Comparison of ENCODE assay signal across 17 cellular contexts in genomic region chr14:27553820-27554219, GRCh38.
DNase-seq lines count a peak whose midpoint lies in the region; ATAC-seq and TF ChIP-seq lines count a peak whose summit lies in the region.
"Had no signal": no experiment of that assay in that cellular context is flagged by ENCODE, and none has a peak within 500 bp of the region (broad histone marks: within the 10 kb centered on the region; RNA-seq: fewer than 3 reads in every experiment).

No MANE protein-coding gene starts in this region.

- peak; percentile 7 to 33 for TF ChIP-seq RAD21 in liver (IDR thresholded peaks at IDR 0.05)

- H3K36me3 Mint-ChIP-seq in type B pancreatic cell, result no peaks in the 10 kb centered on the region

- TF ChIP-seq CTCF in liver (IDR thresholded peaks at IDR 0.05; ENCODE audit: low read depth, low read length, missing input control), result no peak
- peak in 1 of 4 donors; percentile 7 for TF ChIP-seq CTCF in right lobe of liver (IDR thresholded peaks at IDR 0.05)
- TF ChIP-seq CTCF in hepatocyte (IDR thresholded peaks at IDR 0.05; ENCODE audit: poor library complexity), result peak; percentile 37
- TF ChIP-seq CTCF in type B pancreatic cell (conservative IDR thresholded peaks at IDR 0.05), result peak; percentile 59

- H3K4me1 ChIP-seq in liver (ENCODE audit: control insufficient read depth in 4 of 4, insufficient read depth in 4 of 4, low read length in 3 of 4), result no peaks in the 10 kb centered on the region
- no peaks in the 10 kb centered on the region for H3K4me1 ChIP-seq in right lobe of liver
- no peaks in the 10 kb centered on the region for H3K4me1 ChIP-seq in hepatocyte (ENCODE audit: insufficient read depth)
- H3K4me1 ChIP-seq: esophagus muscularis mucosa, HAP-1 had no signal

- DNase-seq in right lobe of liver (no peak), SK-MEL-5 (ENCODE audit: low read depth, low spot score) (peak; percentile 57), hepatocyte (ENCODE audit: low spot score) (no peak), type B pancreatic cell (ENCODE audit: extremely low spot score, unreplicated experiment) (no peak), NCI-H774 (lab: John Stamatoyannopoulos, UW) (no peak), SKM-1 (lab: John Stamatoyannopoulos, UW; ENCODE audit: unreplicated experiment) (no peak)
- DNase-seq in activated CD8-positive, alpha-beta memory T cell treated with anti-CD3 and anti-CD28 coated beads, Interleukin-2, amount 50 U/mL, for 48 hours, result no peak
- DNase-seq: activated naive CD4-positive, alpha-beta T cell treated with anti-CD3 and anti-CD28 coated beads for 36 hours; MG63; NCI-H2171 treated with DMSO at 0.1 percent for 48 hours; SHP77 treated with DMSO at 0.1 percent for 48 hours; stimulated activated CD4-positive, alpha-beta T cell treated with anti-CD3 and anti-CD28 coated beads, Interleukin-4, amount 100 ng/mL, for 24 hours; stimulated activated naive CD4-positive, alpha-beta T cell had no signal

- no peaks in the 10 kb centered on the region for H3K79me2 ChIP-seq in hepatocyte

- no peaks in the 10 kb centered on the region for H3K27me3 Mint-ChIP-seq in type B pancreatic cell
- H3K27me3 Mint-ChIP-seq: central memory CD8-positive, alpha-beta T cell had no signal

- H3K27ac Mint-ChIP-seq in type B pancreatic cell, result no peak overlapping the region
- H3K27ac Mint-ChIP-seq: activated naive CD4-positive, alpha-beta T cell treated with anti-CD3 and anti-CD28 coated beads for 36 hours had no signal

- H3K36me3 ChIP-seq in liver (ENCODE audit: control insufficient read depth in 4 of 4, insufficient read depth in 3 of 4, low read depth in 1 of 4, low read length in 3 of 4) (no peaks in the 10 kb centered on the region), right lobe of liver (no peaks in the 10 kb centered on the region), hepatocyte (replicated peaks; ENCODE audit: insufficient read depth, low read depth) (no peaks in the 10 kb centered on the region)
- H3K36me3 ChIP-seq: esophagus muscularis mucosa, HAP-1, MG63 had no signal

- no peaks in the 10 kb centered on the region for H4K20me1 ChIP-seq in hepatocyte (ENCODE audit: insufficient read depth, poor library complexity, severe bottlenecking)

- intact Hi-C loops in right lobe of liver (cut with DNase I), result no loop called here

- no peak overlapping the region for H3K27ac ChIP-seq in liver (ENCODE audit: low read depth in 1 of 2, low read length in 2 of 2)
- H3K27ac ChIP-seq in right lobe of liver, result no peak overlapping the region
- H3K27ac ChIP-seq in hepatocyte, result no peak overlapping the region
- H3K27ac ChIP-seq: esophagus muscularis mucosa had no signal

- TF ChIP-seq POLR2A in right lobe of liver (IDR thresholded peaks at IDR 0.05), result no peak

- H3K4me1 Mint-ChIP-seq in type B pancreatic cell (ENCODE audit: unreplicated experiment), result no peaks in the 10 kb centered on the region
- H3K4me1 Mint-ChIP-seq: central memory CD8-positive, alpha-beta T cell had no signal

- no peak overlapping the region for H2AFZ ChIP-seq in hepatocyte

- no peak overlapping the region for H3K4me2 ChIP-seq in hepatocyte

- H3K9ac ChIP-seq in liver (ENCODE audit: low read depth in 1 of 2, low read length in 2 of 2), result no peak overlapping the region

- no peak overlapping the region for H3K4me3 Mint-ChIP-seq in type B pancreatic cell
- H3K4me3 Mint-ChIP-seq: activated naive CD4-positive, alpha-beta T cell treated with anti-CD3 and anti-CD28 coated beads for 36 hours; central memory CD8-positive, alpha-beta T cell had no signal

- no peaks in the 10 kb centered on the region for H3K9me2 ChIP-seq in hepatocyte (replicated peaks; ENCODE audit: insufficient read depth)

- 54% methylated on average over 2 of the region's 2 CpGs for WGBS in liver
- 70% methylated on average over 2 of the region's 2 CpGs for WGBS in right lobe of liver (ENCODE audit: insufficient coverage, low coverage, low lambda C conversion rate, missing lambda C conversion rate)
- WGBS in hepatocyte (ENCODE audit: low lambda C conversion rate, missing lambda C conversion rate), result 40% methylated on average over 2 of the region's 2 CpGs

- in situ Hi-C loops in SK-MEL-5 (cut with HindIII; ENCODE audit: low pct_unique_long_range_greater_than_20kb, low sequenced_read_pairs), result no loop called here

- no peak for ATAC-seq in right lobe of liver

- H3K9me3 ChIP-seq in liver (ENCODE audit: control insufficient read depth in 4 of 4, low read length in 3 of 4), result no peaks in the 10 kb centered on the region
- H3K9me3 ChIP-seq in right lobe of liver, result no peaks in the 10 kb centered on the region
- H3K9me3 ChIP-seq in hepatocyte (ENCODE audit: low read depth), result no peaks in the 10 kb centered on the region
- H3K9me3 ChIP-seq: esophagus muscularis mucosa, HAP-1, MG63 had no signal

- H3K27me3 ChIP-seq in liver (ENCODE audit: control insufficient read depth in 4 of 4, insufficient read depth in 4 of 4, low read length in 3 of 4) (no peaks in the 10 kb centered on the region), right lobe of liver (no peaks in the 10 kb centered on the region), hepatocyte (no peaks in the 10 kb centered on the region)
- H3K27me3 ChIP-seq: MG63 had no signal

- H3K9me3 Mint-ChIP-seq in type B pancreatic cell, result no peaks in the 10 kb centered on the region

- H3K4me3 ChIP-seq in liver (ENCODE audit: low read depth in 1 of 3, low read length in 3 of 3) (no peak overlapping the region), right lobe of liver (no peak overlapping the region), hepatocyte (no peak overlapping the region)
- H3K4me3 ChIP-seq: esophagus muscularis mucosa, HAP-1, MG63 had no signal

TF ChIP-seq in liver, 16 proteins besides CTCF, POLR2A, EP300 and RAD21:
- TF ChIP-seq HNF4A (conservative IDR thresholded peaks at IDR 0.05) (no peak), RXRA (IDR thresholded peaks at IDR 0.05) (no peak), GABPA (IDR thresholded peaks at IDR 0.05 in 1 of 2, conservative IDR thresholded peaks at IDR 0.05 in 1 of 2) (no peak), SP1 (IDR thresholded peaks at IDR 0.05) (no peak), REST (IDR thresholded peaks at IDR 0.05) (no peak), FOXA1 (IDR thresholded peaks at IDR 0.05) (no peak), FOXA2 (IDR thresholded peaks at IDR 0.05) (no peak)
- TF ChIP-seq, protein P1, sequence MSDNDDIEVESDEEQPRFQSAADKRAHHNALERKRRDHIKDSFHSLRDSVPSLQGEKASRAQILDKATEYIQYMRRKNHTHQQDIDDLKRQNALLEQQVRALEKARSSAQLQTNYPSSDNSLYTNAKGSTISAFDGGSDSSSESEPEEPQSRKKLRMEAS (IDR thresholded peaks at IDR 0.05), result no peak
